In the genomic region with DNA sequence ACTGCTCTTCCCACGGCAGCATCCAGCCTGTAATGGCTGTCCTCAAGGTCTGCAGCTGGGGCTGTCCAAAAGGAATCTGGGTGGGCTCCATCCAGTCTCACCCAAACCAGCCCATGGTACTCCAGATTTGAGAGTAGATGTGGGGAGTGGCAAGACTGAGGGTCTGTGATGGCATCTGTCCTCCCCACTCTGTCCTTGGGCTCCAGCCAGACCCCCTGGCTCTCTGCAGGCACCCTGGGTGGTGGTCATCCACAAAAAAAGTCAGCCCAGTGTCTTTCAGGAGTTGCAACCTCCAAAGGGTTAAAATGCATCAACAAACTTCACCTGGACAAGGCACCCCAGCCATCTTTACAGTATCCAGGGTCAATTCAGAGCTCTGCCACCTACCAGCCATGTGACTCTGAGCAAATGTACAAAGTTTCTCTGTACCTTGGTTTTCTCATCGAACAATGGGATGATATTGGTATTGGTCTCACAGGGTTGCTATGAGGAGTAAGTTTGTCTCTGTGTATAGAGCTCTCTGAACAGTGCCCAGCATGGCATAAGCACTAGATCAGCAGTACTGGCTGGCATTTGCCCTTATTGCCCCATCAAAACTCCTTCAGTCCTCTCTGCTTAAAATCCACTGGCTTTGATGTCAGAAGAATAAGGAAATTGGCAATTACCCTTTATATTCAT, we compare ENCODE assay signal across 17 cellular contexts.
"Had no signal": no experiment of that assay in that cellular context is flagged by ENCODE, and none has a peak within 500 bp of the region (broad histone marks: within the 10 kb centered on the region; RNA-seq: fewer than 3 reads in every experiment).

No MANE protein-coding gene starts in this region.

- H3K27ac Mint-ChIP-seq: mesothelial cell of epicardium, natural killer cell had no signal

- H3K27me3 ChIP-seq: colonic mucosa, ovary, right atrium auricular region, thyroid gland, upper lobe of left lung, vagina had no signal

- H3K36me3 Mint-ChIP-seq: natural killer cell had no signal

- DNase-seq: colonic mucosa; effector CD8-positive, alpha-beta T cell; left colon; mammary epithelial cell; natural killer cell; ovary; stimulated activated CD4-positive, alpha-beta T cell treated with anti-CD3 and anti-CD28 coated beads, Interleukin-2, amount 100 ng/mL, for 48 hours; stimulated activated naive CD4-positive, alpha-beta T cell treated with Interleukin-2 at 50 U/mL for 16 hours; thyroid gland; upper lobe of left lung had no signal

- H3K27ac ChIP-seq: colonic mucosa, epithelial cell of prostate, foreskin keratinocyte, ovary, right atrium auricular region, thyroid gland, vagina had no signal

- H3K36me3 ChIP-seq: colonic mucosa, ovary, right atrium auricular region, thyroid gland, upper lobe of left lung, vagina had no signal

- H3K9me3 Mint-ChIP-seq: natural killer cell had no signal

- H3K4me1 ChIP-seq: colonic mucosa, foreskin keratinocyte, thyroid gland had no signal

- H3K4me1 Mint-ChIP-seq: natural killer cell had no signal

- H3K9me3 ChIP-seq: colonic mucosa, ovary, thyroid gland, upper lobe of left lung, vagina had no signal

- H3K4me2 ChIP-seq: smooth muscle cell had no signal

- H3K4me3 Mint-ChIP-seq: mesothelial cell of epicardium, natural killer cell, neural crest cell had no signal

- H3K4me3 ChIP-seq: colonic mucosa, ovary, right atrium auricular region, smooth muscle cell, thyroid gland, upper lobe of left lung, vagina had no signal
